Comparison of ENCODE assay signal across 21 cellular contexts in genomic region chr5:14243768-14244167, GRCh38.
DNase-seq lines count a peak whose midpoint lies in the region; FAIRE-seq and TF ChIP-seq lines count a peak whose summit lies in the region.
"Had no signal": no experiment of that assay in that cellular context is flagged by ENCODE, and none has a peak within 500 bp of the region (broad histone marks: within the 10 kb centered on the region; RNA-seq: fewer than 3 reads in every experiment).

No MANE protein-coding gene starts in this region.

- no peak overlapping the region for H2AK5ac ChIP-seq in H1 (ENCODE audit: low read depth, low read length)

- FAIRE-seq in H1 (lab: Jason Lieb, UNC) = no peak
- FAIRE-seq: GM12891 had no signal

- no peaks in the 10 kb centered on the region for H3K23me2 ChIP-seq in H1 (ENCODE audit: low read depth, low read length)

- no peak overlapping the region for H3K14ac ChIP-seq in H1 (ENCODE audit: insufficient read length)

- H3K9me3 ChIP-seq in H1 (ENCODE audit: insufficient read depth in 2 of 2, low read depth in 1 of 2, low read length in 1 of 2) = no peaks in the 10 kb centered on the region
- H3K9me3 ChIP-seq: Peyer's patch, SJSA1 had no signal

- peaks cover 5 to 21% (median 17%) of the 10 kb centered on the region in 4 experiments for H3K4me1 ChIP-seq in H1 (replicated peaks in 1 of 4; ENCODE audit: control insufficient read depth in 3 of 4, insufficient read depth in 4 of 4, low read length in 3 of 4)

- peaks cover 7% of the 10 kb centered on the region for H3K79me1 ChIP-seq in H1 (ENCODE audit: low read depth, low read length)

- H3K18ac ChIP-seq in H1 (ENCODE audit: extremely low read depth, low read length) = no peak overlapping the region

- no peaks in the 10 kb centered on the region for H3K36me3 ChIP-seq in H1 (ENCODE audit: control insufficient read depth in 2 of 4, insufficient read depth in 4 of 4, low read length in 3 of 4)
- H3K36me3 ChIP-seq: Peyer's patch, SJSA1 had no signal

- peaks cover 27% of the 10 kb centered on the region for H3K36me3 Mint-ChIP-seq in HFFc6 (ENCODE audit: low read depth)
- no peaks in the 10 kb centered on the region for H3K36me3 Mint-ChIP-seq in endothelial cell (ENCODE audit: low read depth, unreplicated experiment)
- H3K36me3 Mint-ChIP-seq: CD4-positive, CD25-positive, alpha-beta regulatory T cell had no signal

- H4K8ac ChIP-seq in H1 (ENCODE audit: extremely low read depth, insufficient read depth, low read length) = no peak overlapping the region

- TF ChIP-seq POLR2A in H1 (IDR thresholded peaks at IDR 0.05; ENCODE audit: control extremely low read depth in 1 of 2, low read depth in 2 of 2, low read length in 2 of 2) = no peak

- no peak overlapping the region for H4K91ac ChIP-seq in H1 (replicated peaks; ENCODE audit: insufficient read length, low read length)

- in situ Hi-C loops in G401 (cut with HindIII; ENCODE audit: low sequenced_read_pairs) = no loop called here

- TF ChIP-seq RAD21 in H1 (IDR thresholded peaks at IDR 0.05 in 1 of 2, conservative IDR thresholded peaks at IDR 0.05 in 1 of 2; ENCODE audit: low read depth in 2 of 2, low read length in 2 of 2) = no peak

- H3K4ac ChIP-seq in H1 (replicated peaks; ENCODE audit: insufficient read length, low read depth, low read length) = no peak overlapping the region

- CTCF ChIA-PET in H1 (lab: Charles Lee; ENCODE audit: partially characterized antibody) (interaction anchor here (0.6 to 1.8 kb wide), 4 partner anchors 10 to 26 kb away, joined by 4 to 8 read pairs (median 5); no protein-coding TSS in a partner anchor), RWPE1 (lab: Yijun Ruan, JAX) (interaction anchor here (0.6 kb wide), 1 partner anchor 21 kb away, joined by 5 read pairs; no protein-coding TSS in a partner anchor)

- H2BK120ac ChIP-seq in H1 (replicated peaks; ENCODE audit: low read depth, low read length) = peak overlapping the region; percentile 38

- peak overlapping the region in 1 of 4 experiments; percentile 3; a peak in 1 of 7 replicates for H3K9ac ChIP-seq in H1 (replicated peaks in 1 of 4; ENCODE audit: extremely low read depth in 1 of 4, low read depth in 3 of 4, low read length in 3 of 4)

- H3K27me3 Mint-ChIP-seq in HFFc6 (ENCODE audit: insufficient read depth) (peaks cover 6% of the 10 kb centered on the region), endothelial cell (ENCODE audit: unreplicated experiment) (peaks cover 4% of the 10 kb centered on the region)

- no peak overlapping the region for H4K5ac ChIP-seq in H1 (ENCODE audit: insufficient read length, low read depth, low read length)

- no peaks in the 10 kb centered on the region for H3K9me3 Mint-ChIP-seq in HFFc6
- H3K9me3 Mint-ChIP-seq in endothelial cell (ENCODE audit: unreplicated experiment) = no peaks in the 10 kb centered on the region

- no peak overlapping the region for H2BK12ac ChIP-seq in H1 (ENCODE audit: low read depth, low read length)

- TF ChIP-seq EP300 in H1 (IDR thresholded peaks at IDR 0.05; ENCODE audit: borderline replicate concordance in 1 of 2, low read depth in 2 of 2, low read length in 2 of 2) = no peak

- peaks cover 11 to 23% of the 10 kb centered on the region in 2 experiments for H4K20me1 ChIP-seq in H1 (replicated peaks in 1 of 2; ENCODE audit: control insufficient read depth in 1 of 2, insufficient read depth in 2 of 2, low read length in 2 of 2)

- H3K27ac Mint-ChIP-seq in HFFc6 (peak overlapping the region; percentile 68; the same call in 1 of the 2 replicates), endothelial cell (ENCODE audit: unreplicated experiment) (no peak overlapping the region)
- H3K27ac Mint-ChIP-seq: CD4-positive, CD25-positive, alpha-beta regulatory T cell had no signal

- 75% methylated on average over 5 of the region's 5 CpGs; no CpG with 5 or more reads in 1 of the 2 experiments for WGBS in H1 (ENCODE audit: extremely low coverage in 1 of 2, insufficient coverage in 1 of 2, insufficient read length in 1 of 2, insufficient replicate concordance in 2 of 2, low coverage in 1 of 2, low lambda C conversion rate in 2 of 2, missing lambda C conversion rate in 1 of 2), 2 experiments

- H3K4me1 Mint-ChIP-seq in HFFc6 (ENCODE audit: low read depth) = peaks cover 97% of the 10 kb centered on the region
- H3K4me1 Mint-ChIP-seq in endothelial cell (ENCODE audit: unreplicated experiment) = peaks cover 24% of the 10 kb centered on the region
- H3K4me1 Mint-ChIP-seq: CD4-positive, CD25-positive, alpha-beta regulatory T cell had no signal

- no peak overlapping the region for H2AFZ ChIP-seq in H1 (ENCODE audit: low read length)

- POLR2A ChIA-PET in H1 (lab: Charles Lee; ENCODE audit: partially characterized antibody) (no interaction called here), RWPE1 (lab: Yijun Ruan, JAX; ENCODE audit: low non-redundant PET) (no interaction called here)

- H3K23ac ChIP-seq in H1 (ENCODE audit: insufficient read length) = no peak overlapping the region

- no peak overlapping the region for H3K4me3 ChIP-seq in H1 (ENCODE audit: extremely low read depth in 1 of 4, insufficient read depth in 2 of 4, low read depth in 3 of 4, low read length in 4 of 4)
- H3K4me3 ChIP-seq: Peyer's patch, SJSA1 had no signal

- no peak overlapping the region for H3K4me3 Mint-ChIP-seq in HFFc6
- H3K4me3 Mint-ChIP-seq in endothelial cell (ENCODE audit: unreplicated experiment) = no peak overlapping the region
- H3K4me3 Mint-ChIP-seq: CD4-positive, CD25-positive, alpha-beta regulatory T cell had no signal

- no peak overlapping the region for H3K27ac ChIP-seq in H1 (ENCODE audit: low read depth, low read length)
- no peak overlapping the region for H3K27ac ChIP-seq in RWPE1
- H3K27ac ChIP-seq: Peyer's patch, SJSA1 had no signal

- H3K27me3 ChIP-seq in H1 (replicated peaks in 1 of 4; ENCODE audit: control insufficient read depth in 3 of 4, extremely low read depth in 1 of 4, insufficient read depth in 3 of 4, low read length in 3 of 4) = no peaks in the 10 kb centered on the region
- H3K27me3 ChIP-seq: Peyer's patch, SJSA1 had no signal

- H3K4me2 ChIP-seq in H1 (ENCODE audit: insufficient read depth in 1 of 2, low read depth in 2 of 2, low read length in 2 of 2) = no peak overlapping the region

- no peak for TF ChIP-seq CTCF in HFFc6 (IDR thresholded peaks at IDR 0.05)
- no peak for TF ChIP-seq CTCF in H1 (IDR thresholded peaks at IDR 0.05; ENCODE audit: control extremely low read depth in 1 of 3, insufficient read depth in 1 of 3, low read depth in 1 of 3, low read length in 3 of 3)
- TF ChIP-seq CTCF in endothelial cell (IDR thresholded peaks at IDR 0.05; ENCODE audit: unreplicated experiment) = no peak
- no peak for TF ChIP-seq CTCF in RWPE1 (conservative IDR thresholded peaks at IDR 0.05; ENCODE audit: low read depth)

- H3K79me2 ChIP-seq in H1 (ENCODE audit: control insufficient read depth in 1 of 2, insufficient read depth in 2 of 2, low read length in 2 of 2) = peaks cover 7 to 98% of the 10 kb centered on the region in 2 experiments

- no peak overlapping the region for H3K56ac ChIP-seq in H1 (replicated peaks; ENCODE audit: insufficient read length, low read depth, low read length)

- no peak overlapping the region for H2BK5ac ChIP-seq in H1 (ENCODE audit: low read depth, low read length)

- H2BK20ac ChIP-seq in H1 (ENCODE audit: low read length) = no peak overlapping the region

- DNase-seq in G401 (ENCODE audit: low spot score) = peak; percentile 92
- no peak for DNase-seq in HFFc6
- peak; percentile 33 for DNase-seq in NCI-H524 treated with DMSO at 0.1 percent for 48 hours (lab: John Stamatoyannopoulos, UW)
- no peak for DNase-seq in H1 (ENCODE audit: low read depth in 1 of 2, low spot score in 2 of 2)
- no peak for DNase-seq in middle frontal gyrus (ENCODE audit: extremely low spot score, low spot score)
- no peak for DNase-seq in endothelial cell (ENCODE audit: low spot score)
- no peak for DNase-seq in RWPE1 (ENCODE audit: low spot score)
- DNase-seq in stimulated activated CD4-positive, alpha-beta T cell treated with anti-CD3 and anti-CD28 coated beads, Interleukin-4, amount 100 ng/mL, for 1 hour = no peak
- DNase-seq: CD4-positive, CD25-positive, alpha-beta regulatory T cell; COR-L47; DND-41; HCEC 1CT; KG1; NCI-H1105 treated with DMSO at 0.1 percent for 48 hours; NCI-H187 treated with DMSO at 0.1 percent for 48 hours; NCI-H2171; NCI-H748 treated with DMSO at 0.1 percent for 48 hours; Peyer's patch; T-helper 1 cell had no signal

- no peak overlapping the region for H2BK15ac ChIP-seq in H1 (ENCODE audit: low read length)

TF ChIP-seq in H1, 55 proteins besides CTCF, POLR2A, EP300 and RAD21:
- TF ChIP-seq TCF12 (IDR thresholded peaks at IDR 0.05; ENCODE audit: low read depth, low read length) (no peak), ASH2L (IDR thresholded peaks at IDR 0.05; ENCODE audit: low read length) (no peak), SP4 (IDR thresholded peaks at IDR 0.05; ENCODE audit: low read length) (no peak), CTBP2 (IDR thresholded peaks at IDR 0.05; ENCODE audit: borderline replicate concordance, insufficient read depth, insufficient read length, low read length) (no peak), RNF2 (IDR thresholded peaks at IDR 0.05; ENCODE audit: borderline replicate concordance, low read depth, low read length, missing control alignments, poor library complexity, severe bottlenecking) (no peak), SAP30 (IDR thresholded peaks at IDR 0.05; ENCODE audit: insufficient read depth, insufficient replicate concordance, low read length) (no peak), BRCA1 (IDR thresholded peaks at IDR 0.05; ENCODE audit: low read depth, low read length) (no peak), SIX5 (IDR thresholded peaks at IDR 0.05; ENCODE audit: low read depth, low read length) (no peak), CHD1 (IDR thresholded peaks at IDR 0.05; ENCODE audit: low read depth, low read length) (no peak)
TF ChIP-seq in H1: peak in this region for 0.

Comparison
In these comparisons a context has a peak if more than half of its experiments do, and no peak if none do; other contexts are left out.
1. DNase-seq: peak in G401 (single experiment) and NCI-H524 treated with DMSO at 0.1 percent for 48 hours (single experiment); none in HFFc6 (single experiment), H1 (0 of 2), middle frontal gyrus (single experiment), endothelial cell (single experiment), RWPE1 (single experiment) and stimulated activated CD4-positive, alpha-beta T cell treated with anti-CD3 and anti-CD28 coated beads, Interleukin-4, amount 100 ng/mL, for 1 hour (single experiment).